In genomic region chr7:42264702-42265101, GRCh38 we compare ENCODE assay signal across 23 cellular contexts.
"Had no signal": no experiment of that assay in that cellular context is flagged by ENCODE, and none has a peak within 500 bp of the region (broad histone marks: within the 10 kb centered on the region; RNA-seq: fewer than 3 reads in every experiment).

No MANE protein-coding gene starts in this region.

- ATAC-seq: mucosa of descending colon; right lobe of liver; stimulated activated naive B cell treated with anti-CD40 and anti-IgM and Interleukin-4, amounts not matched to agents 10 μg/mL and 1 μg/mL and 100 μg/mL, for 72 hours had no signal

- H3K27ac ChIP-seq: dorsolateral prefrontal cortex, pancreas, right lobe of liver, thoracic aorta, tibial nerve, upper lobe of left lung had no signal

- H3K4me3 ChIP-seq: lung, mucosa of descending colon, pancreas, right lobe of liver, thoracic aorta, tibial nerve, upper lobe of left lung had no signal

- H3K27ac Mint-ChIP-seq: memory B cell; mesothelial cell of epicardium; naive B cell; stimulated activated naive B cell treated with anti-CD40 and anti-IgM and Interleukin-4, amounts not matched to agents 10 μg/mL and 1 μg/mL and 100 μg/mL, for 72 hours; stimulated activated naive CD8-positive, alpha-beta T cell treated with anti-CD3 and anti-CD28 coated beads, Interleukin-15, Interleukin-2, amounts not matched to agents 100 ng/mL and 50 ng/mL, for 24 hours had no signal

- H3K36me3 Mint-ChIP-seq: memory B cell; mesothelial cell of epicardium; naive B cell; stimulated activated naive B cell treated with anti-CD40 and anti-IgM and Interleukin-4, amounts not matched to agents 10 μg/mL and 1 μg/mL and 100 μg/mL, for 72 hours had no signal

- H3K36me3 ChIP-seq: pancreas, right lobe of liver, thoracic aorta, tibial nerve, upper lobe of left lung had no signal

- H3K9me3 ChIP-seq: mucosa of descending colon, pancreas, right lobe of liver, thoracic aorta, tibial nerve, upper lobe of left lung had no signal

- H3K4me3 Mint-ChIP-seq: immature natural killer cell; memory B cell; mesothelial cell of epicardium; naive B cell; nephron progenitor cell; stimulated activated naive B cell treated with anti-CD40 and anti-IgM and Interleukin-4, amounts not matched to agents 10 μg/mL and 1 μg/mL and 100 μg/mL, for 72 hours; stimulated activated naive CD8-positive, alpha-beta T cell treated with anti-CD3 and anti-CD28 coated beads, Interleukin-15, Interleukin-2, amounts not matched to agents 100 ng/mL and 50 ng/mL, for 24 hours had no signal

- DNase-seq: dorsolateral prefrontal cortex; effector CD4-positive, alpha-beta T cell; immature natural killer cell; islet precursor cell; kidney glomerular epithelial cell; mucosa of descending colon; naive B cell; nephron progenitor cell; occipital lobe; retina; right lobe of liver; small intestine; stimulated activated CD4-positive, alpha-beta T cell treated with anti-CD3 and anti-CD28 coated beads, Interleukin-15, amount 100 ng/mL, for 24 hours; stimulated activated CD4-positive, alpha-beta T cell treated with anti-CD3 and anti-CD28 coated beads, Interleukin-2, amount 100 ng/mL, for 48 hours; stimulated activated naive B cell treated with anti-CD40 and anti-IgM and Interleukin-4, amounts not matched to agents 10 μg/mL and 1 μg/mL and 100 μg/mL, for 72 hours; upper lobe of left lung had no signal

- H3K9me3 Mint-ChIP-seq: memory B cell; mesothelial cell of epicardium; naive B cell; nephron progenitor cell; stimulated activated naive B cell treated with anti-CD40 and anti-IgM and Interleukin-4, amounts not matched to agents 10 μg/mL and 1 μg/mL and 100 μg/mL, for 72 hours; stimulated activated naive CD8-positive, alpha-beta T cell treated with anti-CD3 and anti-CD28 coated beads, Interleukin-15, Interleukin-2, amounts not matched to agents 100 ng/mL and 50 ng/mL, for 24 hours had no signal

- H3K4me1 Mint-ChIP-seq: memory B cell; naive B cell; stimulated activated naive B cell treated with anti-CD40 and anti-IgM and Interleukin-4, amounts not matched to agents 10 μg/mL and 1 μg/mL and 100 μg/mL, for 72 hours had no signal

- H3K4me1 ChIP-seq: pancreas, right lobe of liver, tibial nerve, upper lobe of left lung had no signal
